ENCODE assay signal across 7 cellular contexts in genomic region chr19:55950566-55950965, GRCh38. TPM values are rescaled to one million over a fixed set of nuclear protein-coding genes. Genes with fewer than 3 reads are reported as not detected.
"Had no signal": no experiment of that assay in that cellular context is flagged by ENCODE, and none has a peak within 500 bp of the region (broad histone marks: within the 10 kb centered on the region; RNA-seq: fewer than 3 reads in every experiment).

No MANE protein-coding gene starts in this region.

RNA-seq across cellular contexts. Expression of gene NLRP8, which starts 2.9 kb away (rescaled TPM):
- total RNA-seq: GM23248, GM23338, H1, H4, H7, H9, HFFc6 had no signal

RNA-seq across cellular contexts. Expression of gene NLRP13, which starts 18.4 kb away (rescaled TPM):
- total RNA-seq: GM23248, GM23338, H1, H4, H7, H9, HFFc6 had no signal

RNA-seq across cellular contexts. Expression of gene NLRP5, which starts 36.0 kb away (rescaled TPM):
- total RNA-seq: GM23248, GM23338, H1, H7, H9, HFFc6 had no signal
